In the genomic region with DNA sequence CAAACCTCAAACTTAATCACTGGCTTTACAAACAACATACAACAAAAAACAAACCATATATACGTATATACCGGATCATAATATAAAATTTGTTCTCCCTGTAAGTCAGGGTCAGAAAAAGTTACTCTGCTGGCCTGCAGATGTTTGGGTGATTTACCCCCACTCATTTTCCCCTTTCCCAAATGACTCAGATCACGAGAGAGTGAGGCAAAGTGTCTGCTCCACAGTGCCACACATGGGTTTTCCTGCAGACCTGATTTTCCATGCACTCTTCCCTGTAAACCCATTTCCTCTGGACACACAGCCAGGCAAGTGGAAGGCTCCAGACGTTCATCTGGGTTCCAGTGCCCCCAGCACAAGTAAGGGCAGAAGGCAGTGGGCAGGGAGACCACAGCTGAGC, we compare ENCODE assay signal across 18 cellular contexts. TPM values are rescaled to one million over a fixed set of nuclear protein-coding genes. Genes with fewer than 3 reads are reported as not detected.
DNase-seq lines count a peak whose midpoint lies in the region; ATAC-seq, FAIRE-seq and TF ChIP-seq lines count a peak whose summit lies in the region.
"Had no signal": no experiment of that assay in that cellular context is flagged by ENCODE, and none has a peak within 500 bp of the region (broad histone marks: within the 10 kb centered on the region; RNA-seq: fewer than 3 reads in every experiment).

No MANE protein-coding gene starts in this region.

- H3K9me3 ChIP-seq in right atrium auricular region (no peaks in the 10 kb centered on the region), OCI-LY7 (ENCODE audit: low read length) (no peaks in the 10 kb centered on the region)
- H3K9me3 ChIP-seq: Caco-2, MG63 had no signal

- BruUV-seq in OCI-LY7 (replicated peaks; lab: Mats Ljungman, UMichigan): no TSS peak

- POLR2A ChIA-PET in OCI-LY7 (lab: Charles Lee): interaction anchor here (1.5 to 2.3 kb wide), 4 partner anchors 11 to 63 kb away, joined by 5 to 12 read pairs (median 7); no protein-coding TSS in a partner anchor

- H3K4me3 Mint-ChIP-seq in immature natural killer cell: peak overlapping the region in 3 of 5 donors; percentile 1 to 65 (median 23)

- no peak overlapping the region for H2AFZ ChIP-seq in OCI-LY7 (ENCODE audit: low read length)
- H2AFZ ChIP-seq: GM23248 had no signal

- intact Hi-C loops in Right ventricle myocardium inferior (cut with DNase I) (no loop called here), OCI-LY7 (cut with micrococcal nuclease; ENCODE audit: unreplicated experiment) (loop anchor here (5.0 kb wide), 2 partner anchors 107 to 248 kb away; partner anchors contain the start of gene RANBP9)

- peak overlapping the region; percentile 68 for H3K4me2 ChIP-seq in OCI-LY7 (ENCODE audit: low read length)

- H3K27ac Mint-ChIP-seq in immature natural killer cell: peak overlapping the region; percentile 1 to 100 (median 83)

- ATAC-seq in Right ventricle myocardium inferior (no peak), HG02571 (IDR thresholded peaks at IDR 0.05; ENCODE audit: unreplicated experiment) (no peak)
- ATAC-seq: HepG2, Panc1 had no signal

- H3K27ac ChIP-seq in right atrium auricular region (peak overlapping the region; percentile 51 to 87), OCI-LY7 (ENCODE audit: low read depth, low read length, poor library complexity, severe bottlenecking) (no peak overlapping the region)
- H3K27ac ChIP-seq: GM23248 had no signal

- no peak for DNase-seq in right atrium auricular region (ENCODE audit: low spot score)
- no peak for DNase-seq in Right ventricle myocardium inferior (ENCODE audit: missing footprints)
- no peak for DNase-seq in OCI-LY7 (ENCODE audit: low spot score)
- no peak for DNase-seq in immature natural killer cell
- no peak for DNase-seq in GM19239 (ENCODE audit: insufficient read length, low spot score)
- no peak for DNase-seq in pons (ENCODE audit: low spot score)
- DNase-seq: C1 segment of cervical spinal cord, Caco-2, GM23248, MG63, NCI-H1092, NCI-H146, NCI-H2081, NCI-H510A treated with DMSO at 0.1 percent for 48 hours had no signal

- H3K9me3 Mint-ChIP-seq in immature natural killer cell: no peaks in the 10 kb centered on the region

- peaks cover 0 to 1% (median 0%) of the 10 kb centered on the region in 3 donors for H3K27me3 Mint-ChIP-seq in immature natural killer cell (ENCODE audit: low read depth in 3 of 3)

- peaks cover 0 to 77% of the 10 kb centered on the region in 2 donors for H3K4me1 ChIP-seq in right atrium auricular region
- peaks cover 86% of the 10 kb centered on the region for H3K4me1 ChIP-seq in OCI-LY7 (ENCODE audit: insufficient read depth, low read length, poor library complexity, severe bottlenecking)
- H3K4me1 ChIP-seq: Caco-2 had no signal

- H4K20me1 ChIP-seq in OCI-LY7 (ENCODE audit: insufficient read depth, low read length): 0 out of 2 replicates have a peak, but pooled peaks cover 5% of the 10 kb centered on the region

- H3K36me3 ChIP-seq in right atrium auricular region: peaks cover 9% of the 10 kb centered on the region
- peaks cover 33% of the 10 kb centered on the region for H3K36me3 ChIP-seq in OCI-LY7 (ENCODE audit: insufficient read depth, low read length)
- H3K36me3 ChIP-seq: MG63 had no signal

- FAIRE-seq in GM19239 (lab: Jason Lieb, UNC): no peak
- FAIRE-seq: A204.1, HepG2 had no signal

- peaks cover 5 to 21% (median 16%) of the 10 kb centered on the region in 3 donors for H3K36me3 Mint-ChIP-seq in immature natural killer cell

- peaks cover 63% of the 10 kb centered on the region for H3K79me2 ChIP-seq in OCI-LY7 (ENCODE audit: insufficient read depth, low read depth, low read length)

- H3K9me2 ChIP-seq in OCI-LY7 (ENCODE audit: insufficient read depth, low read length): no peaks in the 10 kb centered on the region

- no peak overlapping the region for H3K4me3 ChIP-seq in right atrium auricular region
- H3K4me3 ChIP-seq in OCI-LY7 (ENCODE audit: low read depth, low read length, poor library complexity, severe bottlenecking): no peak overlapping the region
- H3K4me3 ChIP-seq: GM23248, MG63 had no signal

- H3K4me1 Mint-ChIP-seq in immature natural killer cell: peaks cover 89 to 100% of the 10 kb centered on the region in 2 donors

- no peaks in the 10 kb centered on the region for H3K27me3 ChIP-seq in right atrium auricular region
- H3K27me3 ChIP-seq: MG63 had no signal

- CTCF ChIA-PET in OCI-LY7 (lab: Charles Lee; ENCODE audit: unreplicated experiment): no interaction called here

- TF ChIP-seq CTCF in right atrium auricular region (IDR thresholded peaks at IDR 0.05) (no peak), OCI-LY7 (conservative IDR thresholded peaks at IDR 0.05; ENCODE audit: low read length) (no peak)

RNA-seq across cellular contexts. Expression of gene GFOD1, which starts 23.5 kb away (rescaled TPM):
- 10 to 100 TPM; 66.2 to 96.3 TPM for total RNA-seq in right atrium auricular region
- 38.8 TPM for total RNA-seq in Right ventricle myocardium inferior
- 19.7 and 22.6 TPM in 2 replicates for total RNA-seq in OCI-LY7 (2014; rRNA removed; shearing (Covaris generic))
- total RNA-seq in OCI-LY7 (2022): 34.4 and 35.0 TPM in 2 replicates
- 10 to 100 TPM; 22.5 to 68.8 (median 49.3) TPM for polyA plus RNA-seq in immature natural killer cell
